In the genomic region with DNA sequence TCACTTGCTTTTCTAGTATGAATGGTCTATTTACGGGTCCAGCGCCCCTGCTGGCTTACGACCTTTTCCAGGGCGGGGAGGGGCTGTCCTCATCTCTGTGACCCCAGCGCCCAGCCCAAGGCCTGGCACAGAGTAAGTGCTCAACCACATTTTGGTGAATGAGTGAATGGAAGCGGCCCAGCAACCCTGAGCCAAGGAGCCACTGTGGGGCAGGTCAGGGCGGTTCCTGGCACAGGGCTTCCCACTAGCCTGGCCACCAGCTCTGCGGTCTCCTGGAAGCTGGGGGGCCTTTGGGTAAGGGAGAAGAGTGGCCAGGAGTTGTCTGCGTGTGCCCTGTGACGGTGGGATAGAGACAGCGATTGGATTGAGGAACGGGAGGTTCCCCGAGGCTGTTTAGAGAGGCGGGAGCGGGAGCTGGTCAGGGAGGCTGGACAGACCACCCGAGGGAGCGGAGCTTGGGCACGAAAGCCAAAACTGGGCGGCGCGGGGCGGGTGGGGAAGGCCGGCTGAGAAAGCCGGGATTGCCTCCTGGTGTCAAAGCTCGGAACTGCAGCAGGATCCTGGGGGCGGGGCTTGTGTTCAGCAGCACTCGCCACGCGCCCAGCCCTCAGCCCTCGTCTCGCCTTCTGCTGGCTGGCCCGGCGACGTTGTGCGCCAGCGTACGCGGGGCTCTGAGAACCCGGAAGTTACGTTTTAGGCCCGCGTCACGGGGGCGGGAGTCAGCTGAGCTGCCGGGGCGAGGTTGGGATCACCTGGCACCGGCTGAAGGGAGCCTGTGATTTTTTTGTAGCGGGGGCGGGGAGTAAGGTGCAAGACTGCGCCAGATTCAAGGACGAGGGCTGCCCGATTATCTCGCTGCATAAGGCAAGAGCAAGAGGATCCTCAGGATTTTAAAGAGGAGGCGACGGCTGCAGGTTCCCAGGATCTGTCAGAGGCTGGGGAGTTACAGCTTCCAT, we compare ENCODE assay signal across 2 cellular contexts.
TF ChIP-seq lines count a peak whose summit lies in the region.

A gene with protein sequence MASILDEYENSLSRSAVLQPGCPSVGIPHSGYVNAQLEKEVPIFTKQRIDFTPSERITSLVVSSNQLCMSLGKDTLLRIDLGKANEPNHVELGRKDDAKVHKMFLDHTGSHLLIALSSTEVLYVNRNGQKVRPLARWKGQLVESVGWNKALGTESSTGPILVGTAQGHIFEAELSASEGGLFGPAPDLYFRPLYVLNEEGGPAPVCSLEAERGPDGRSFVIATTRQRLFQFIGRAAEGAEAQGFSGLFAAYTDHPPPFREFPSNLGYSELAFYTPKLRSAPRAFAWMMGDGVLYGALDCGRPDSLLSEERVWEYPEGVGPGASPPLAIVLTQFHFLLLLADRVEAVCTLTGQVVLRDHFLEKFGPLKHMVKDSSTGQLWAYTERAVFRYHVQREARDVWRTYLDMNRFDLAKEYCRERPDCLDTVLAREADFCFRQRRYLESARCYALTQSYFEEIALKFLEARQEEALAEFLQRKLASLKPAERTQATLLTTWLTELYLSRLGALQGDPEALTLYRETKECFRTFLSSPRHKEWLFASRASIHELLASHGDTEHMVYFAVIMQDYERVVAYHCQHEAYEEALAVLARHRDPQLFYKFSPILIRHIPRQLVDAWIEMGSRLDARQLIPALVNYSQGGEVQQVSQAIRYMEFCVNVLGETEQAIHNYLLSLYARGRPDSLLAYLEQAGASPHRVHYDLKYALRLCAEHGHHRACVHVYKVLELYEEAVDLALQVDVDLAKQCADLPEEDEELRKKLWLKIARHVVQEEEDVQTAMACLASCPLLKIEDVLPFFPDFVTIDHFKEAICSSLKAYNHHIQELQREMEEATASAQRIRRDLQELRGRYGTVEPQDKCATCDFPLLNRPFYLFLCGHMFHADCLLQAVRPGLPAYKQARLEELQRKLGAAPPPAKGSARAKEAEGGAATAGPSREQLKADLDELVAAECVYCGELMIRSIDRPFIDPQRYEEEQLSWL (plus strand): TSS at position 718 of the 956 bp plus-strand sequence. CDS start 319 bp downstream, outside the sequence.

TF ChIP-seq in IMR-90, 13 proteins besides CTCF, POLR2A, EP300 and RAD21:
- no peak for TF ChIP-seq FOS (IDR thresholded peaks at IDR 0.05; ENCODE audit: low read depth, low read length)
- TF ChIP-seq RCOR1 (IDR thresholded peaks at IDR 0.05; ENCODE audit: insufficient replicate concordance, low read length), result no peak
- TF ChIP-seq, protein P1, sequence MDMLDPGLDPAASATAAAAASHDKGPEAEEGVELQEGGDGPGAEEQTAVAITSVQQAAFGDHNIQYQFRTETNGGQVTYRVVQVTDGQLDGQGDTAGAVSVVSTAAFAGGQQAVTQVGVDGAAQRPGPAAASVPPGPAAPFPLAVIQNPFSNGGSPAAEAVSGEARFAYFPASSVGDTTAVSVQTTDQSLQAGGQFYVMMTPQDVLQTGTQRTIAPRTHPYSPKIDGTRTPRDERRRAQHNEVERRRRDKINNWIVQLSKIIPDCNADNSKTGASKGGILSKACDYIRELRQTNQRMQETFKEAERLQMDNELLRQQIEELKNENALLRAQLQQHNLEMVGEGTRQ (IDR thresholded peaks at IDR 0.05; ENCODE audit: low read depth, low read length), result peak; percentile 90
- TF ChIP-seq, protein P2, sequence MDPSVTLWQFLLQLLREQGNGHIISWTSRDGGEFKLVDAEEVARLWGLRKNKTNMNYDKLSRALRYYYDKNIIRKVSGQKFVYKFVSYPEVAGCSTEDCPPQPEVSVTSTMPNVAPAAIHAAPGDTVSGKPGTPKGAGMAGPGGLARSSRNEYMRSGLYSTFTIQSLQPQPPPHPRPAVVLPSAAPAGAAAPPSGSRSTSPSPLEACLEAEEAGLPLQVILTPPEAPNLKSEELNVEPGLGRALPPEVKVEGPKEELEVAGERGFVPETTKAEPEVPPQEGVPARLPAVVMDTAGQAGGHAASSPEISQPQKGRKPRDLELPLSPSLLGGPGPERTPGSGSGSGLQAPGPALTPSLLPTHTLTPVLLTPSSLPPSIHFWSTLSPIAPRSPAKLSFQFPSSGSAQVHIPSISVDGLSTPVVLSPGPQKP (IDR thresholded peaks at IDR 0.05; ENCODE audit: borderline replicate concordance, low read depth, low read length), result no peak
- TF ChIP-seq MAZ (IDR thresholded peaks at IDR 0.05; ENCODE audit: borderline replicate concordance, low read depth, low read length), result peak; percentile 84; the same call in 1 of the 2 replicates
- no peak for TF ChIP-seq CEBPB (IDR thresholded peaks at IDR 0.05; ENCODE audit: low read depth, low read length)
- TF ChIP-seq RFX5 (IDR thresholded peaks at IDR 0.05; ENCODE audit: low read depth, low read length), result 0 out of 2 replicates have a peak, but pooled peaks have one; percentile 13
- peak; percentile 95 for TF ChIP-seq MXI1 (IDR thresholded peaks at IDR 0.05; ENCODE audit: borderline replicate concordance, low read depth, low read length)
- TF ChIP-seq MAFK (IDR thresholded peaks at IDR 0.05; ENCODE audit: low read depth, low read length), result no peak
- TF ChIP-seq BHLHE40 (IDR thresholded peaks at IDR 0.05; ENCODE audit: low read depth, low read length), result peak; percentile 2; the same call in 1 of the 2 replicates
- TF ChIP-seq NFE2L2 (IDR thresholded peaks at IDR 0.05; ENCODE audit: low read depth, low read length), result no peak
- TF ChIP-seq SMC3 (IDR thresholded peaks at IDR 0.05; ENCODE audit: low read depth, low read length), result peak; percentile 76
- TF ChIP-seq CHD1 (IDR thresholded peaks at IDR 0.05; ENCODE audit: low read depth, low read length), result no peak

TF ChIP-seq in endothelial cell of umbilical vein, 7 proteins besides CTCF, POLR2A, EP300 and RAD21:
- TF ChIP-seq, protein P3, sequence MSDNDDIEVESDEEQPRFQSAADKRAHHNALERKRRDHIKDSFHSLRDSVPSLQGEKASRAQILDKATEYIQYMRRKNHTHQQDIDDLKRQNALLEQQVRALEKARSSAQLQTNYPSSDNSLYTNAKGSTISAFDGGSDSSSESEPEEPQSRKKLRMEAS (IDR thresholded peaks at IDR 0.05; ENCODE audit: insufficient read depth, insufficient read length), result peak; percentile 75
- TF ChIP-seq POLR2AphosphoS5 (IDR thresholded peaks at IDR 0.05; ENCODE audit: insufficient read depth, low read depth, low read length) (peak; percentile 65), GATA2 (IDR thresholded peaks at IDR 0.05; ENCODE audit: insufficient read depth, insufficient read length, low read depth, low read length) (no peak), FOS (IDR thresholded peaks at IDR 0.05; ENCODE audit: borderline replicate concordance, insufficient read depth, low read length) (no peak), EZH2 (IDR thresholded peaks at IDR 0.05; ENCODE audit: borderline replicate concordance, low read depth, low read length, severe bottlenecking) (no peak)
